ENCODE assay signal across 19 cellular contexts in the genomic region with DNA sequence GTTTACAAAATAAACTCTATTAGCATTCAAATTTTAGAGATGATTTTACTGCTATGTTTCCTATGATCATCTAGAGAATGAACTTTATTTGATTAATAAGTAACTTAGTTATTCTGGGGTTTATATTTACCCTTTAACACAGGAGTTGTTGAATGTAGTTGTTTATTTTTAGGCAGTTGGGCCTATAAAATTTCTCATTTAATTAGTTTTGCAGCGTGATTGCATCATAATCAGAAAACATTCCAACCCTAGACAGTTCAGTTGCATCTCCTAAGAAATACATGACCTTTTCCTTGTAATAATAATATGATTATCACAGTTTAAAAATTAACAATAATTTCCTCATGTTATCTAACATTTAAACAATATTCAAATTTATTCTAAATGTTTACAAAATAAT.
A peak's percentile ranks its signal among the peaks of the same experiment; 100 is the strongest.
DNase-seq lines count a peak whose midpoint lies in the region; ATAC-seq and TF ChIP-seq lines count a peak whose summit lies in the region.
"Had no signal": no experiment of that assay in that cellular context is flagged by ENCODE, and none has a peak within 500 bp of the region (broad histone marks: within the 10 kb centered on the region; RNA-seq: fewer than 3 reads in every experiment).

No MANE protein-coding gene starts in this region.

- CTCF ChIA-PET in IMR-90 (lab: Yijun Ruan, JAX): no interaction called here

- H3K27ac ChIP-seq in 22Rv1 (peak overlapping the region; percentile 79), IMR-90 (ENCODE audit: insufficient read depth, low read length) (no peak overlapping the region), VCaP (peak overlapping the region; percentile 36; the same call in 1 of the 2 replicates)
- H3K27ac ChIP-seq: A549; BLaER1 treated with 17β-estradiol and CSF1 and Interleukin-3, amounts not matched to agents 10 nM and 100 nM; C4-2B had no signal

- H3K79me1 ChIP-seq in IMR-90 (ENCODE audit: low read depth in 1 of 2, low read length in 2 of 2): no peaks in the 10 kb centered on the region

- H3K56ac ChIP-seq in IMR-90 (ENCODE audit: extremely low read depth, insufficient read depth, low read length): no peak overlapping the region

- WGBS in IMR-90 (ENCODE audit: extremely low coverage in 2 of 2, insufficient read length in 1 of 2), 2 experiments: no CpG with 5 or more reads among the region's 1 CpG

- H3K18ac ChIP-seq in IMR-90 (ENCODE audit: low read depth, low read length): no peak overlapping the region

- no TSS peak for BruUV-seq in IMR-90 (replicated peaks; lab: Mats Ljungman, UMichigan)

- no peak for ATAC-seq in IMR-90 (ENCODE audit: low read depth)
- no peak for ATAC-seq in HG02798 (IDR thresholded peaks at IDR 0.05; ENCODE audit: poor library complexity, unreplicated experiment)
- no peak for ATAC-seq in HG03025 (IDR thresholded peaks at IDR 0.05; ENCODE audit: low FRiP score, unreplicated experiment)
- ATAC-seq: A549; CD8-positive, alpha-beta T cell; GM12878 had no signal

- H3K9me1 ChIP-seq in IMR-90 (ENCODE audit: insufficient read depth, low read length): no peaks in the 10 kb centered on the region

- dilution Hi-C loops in IMR-90 (cut with HindIII; ENCODE audit: low sequenced_read_pairs, unreplicated experiment): no loop called here

- no peaks in the 10 kb centered on the region for H3K36me3 ChIP-seq in IMR-90 (ENCODE audit: control insufficient read depth, insufficient read depth, low read length)
- H3K36me3 ChIP-seq: BLaER1 treated with 17β-estradiol and CSF1 and Interleukin-3, amounts not matched to agents 10 nM and 100 nM had no signal

- no peak overlapping the region for H3K4me3 ChIP-seq in IMR-90 (ENCODE audit: insufficient read depth, low read depth, low read length)
- H3K4me3 ChIP-seq: A549; BLaER1 treated with 17β-estradiol and CSF1 and Interleukin-3, amounts not matched to agents 10 nM and 100 nM; GM12878 had no signal

- no peak for TF ChIP-seq POLR2A in IMR-90 (IDR thresholded peaks at IDR 0.05; ENCODE audit: low read depth, low read length)

- intact Hi-C loops in IMR-90 (cut with micrococcal nuclease): no loop called here

- H4K8ac ChIP-seq in IMR-90 (ENCODE audit: low read depth in 2 of 2, low read length in 2 of 2): no peak overlapping the region

- TF ChIP-seq RAD21 in IMR-90 (IDR thresholded peaks at IDR 0.05; ENCODE audit: low read length): no peak

- no peak overlapping the region for H2AK5ac ChIP-seq in IMR-90 (ENCODE audit: low read depth, low read length)

- in situ Hi-C loops in IMR-90 (cut with MboI; ENCODE audit: low sequenced_read_pairs): no loop called here

- POLR2A ChIA-PET in IMR-90 (lab: Charles Lee; ENCODE audit: unreplicated experiment): no interaction called here

- no peak overlapping the region for H3K4me2 ChIP-seq in IMR-90 (ENCODE audit: low read depth, low read length)
- H3K4me2 ChIP-seq: A549; BLaER1 treated with 17β-estradiol and CSF1 and Interleukin-3, amounts not matched to agents 10 nM and 100 nM had no signal

- DNase-seq in IMR-90 (no peak), DMS53 (lab: John Stamatoyannopoulos, UW) (no peak)
- DNase-seq: AML-193; Caco-2; Calu3; CD4-positive, alpha-beta T cell; CD8-positive, alpha-beta T cell; DMS79; DND-41; EL; GDM1 had no signal

- no peak overlapping the region for H2BK15ac ChIP-seq in IMR-90 (ENCODE audit: low read depth, low read length)

- no peaks in the 10 kb centered on the region for H3K27me3 ChIP-seq in IMR-90 (ENCODE audit: control insufficient read depth, insufficient read depth, low read length)
- H3K27me3 ChIP-seq: BLaER1 treated with 17β-estradiol and CSF1 and Interleukin-3, amounts not matched to agents 10 nM and 100 nM had no signal

- no peak overlapping the region for H3K9ac ChIP-seq in IMR-90 (ENCODE audit: low read depth, low read length)
- H3K9ac ChIP-seq: BLaER1 treated with 17β-estradiol and CSF1 and Interleukin-3, amounts not matched to agents 10 nM and 100 nM had no signal

- no peak overlapping the region for H4K5ac ChIP-seq in IMR-90 (ENCODE audit: low read depth, low read length)

- no peak overlapping the region for H2BK5ac ChIP-seq in IMR-90 (ENCODE audit: low read depth, low read length, poor library complexity, severe bottlenecking)

- no peak overlapping the region for H3K23ac ChIP-seq in IMR-90 (ENCODE audit: low read depth, low read length)

- no peak overlapping the region for H2AK9ac ChIP-seq in IMR-90 (replicated peaks; ENCODE audit: low read depth, low read length, poor library complexity)

- TF ChIP-seq CTCF in 22Rv1 (IDR thresholded peaks at IDR 0.05) (no peak), IMR-90 (conservative IDR thresholded peaks at IDR 0.05; ENCODE audit: low read depth, low read length) (no peak), VCaP (conservative IDR thresholded peaks at IDR 0.05) (no peak)

- H3K4me1 ChIP-seq in IMR-90 (ENCODE audit: control insufficient read depth, insufficient read depth, low read length): no peaks in the 10 kb centered on the region
- H3K4me1 ChIP-seq: A549, Caco-2 had no signal

- H4K20me1 ChIP-seq in IMR-90 (ENCODE audit: insufficient read depth, low read length): no peaks in the 10 kb centered on the region
- H4K20me1 ChIP-seq: BLaER1 treated with 17β-estradiol and CSF1 and Interleukin-3, amounts not matched to agents 10 nM and 100 nM had no signal

- no peak overlapping the region for H3K14ac ChIP-seq in IMR-90 (replicated peaks; ENCODE audit: low read depth, low read length)

- H2AFZ ChIP-seq in IMR-90 (replicated peaks; ENCODE audit: low read length, poor library complexity): no peak overlapping the region

- no peak overlapping the region for H3K4ac ChIP-seq in IMR-90 (ENCODE audit: low read depth, low read length)

- no peak overlapping the region for H2BK120ac ChIP-seq in IMR-90 (ENCODE audit: low read depth, low read length)

- H2BK20ac ChIP-seq in IMR-90 (ENCODE audit: low read depth, low read length): no peak overlapping the region

- H3K9me3 ChIP-seq in IMR-90 (ENCODE audit: control insufficient read depth, insufficient read depth, low read length): peaks cover 9% of the 10 kb centered on the region
- H3K9me3 ChIP-seq: A549; BLaER1 treated with 17β-estradiol and CSF1 and Interleukin-3, amounts not matched to agents 10 nM and 100 nM; Caco-2 had no signal

- no peak overlapping the region for H4K91ac ChIP-seq in IMR-90 (ENCODE audit: insufficient read depth, low read depth, low read length)

TF ChIP-seq in IMR-90, 13 proteins besides CTCF, POLR2A, EP300 and RAD21:
- no peak for TF ChIP-seq CHD1 (IDR thresholded peaks at IDR 0.05; ENCODE audit: low read depth, low read length)
- peak; percentile 57; the same call in 1 of the 2 replicates for TF ChIP-seq CEBPB (IDR thresholded peaks at IDR 0.05; ENCODE audit: low read depth, low read length)
- no peak for TF ChIP-seq RFX5 (IDR thresholded peaks at IDR 0.05; ENCODE audit: low read depth, low read length)
